9 cellular contexts compared by ENCODE assay signal in the genomic region with DNA sequence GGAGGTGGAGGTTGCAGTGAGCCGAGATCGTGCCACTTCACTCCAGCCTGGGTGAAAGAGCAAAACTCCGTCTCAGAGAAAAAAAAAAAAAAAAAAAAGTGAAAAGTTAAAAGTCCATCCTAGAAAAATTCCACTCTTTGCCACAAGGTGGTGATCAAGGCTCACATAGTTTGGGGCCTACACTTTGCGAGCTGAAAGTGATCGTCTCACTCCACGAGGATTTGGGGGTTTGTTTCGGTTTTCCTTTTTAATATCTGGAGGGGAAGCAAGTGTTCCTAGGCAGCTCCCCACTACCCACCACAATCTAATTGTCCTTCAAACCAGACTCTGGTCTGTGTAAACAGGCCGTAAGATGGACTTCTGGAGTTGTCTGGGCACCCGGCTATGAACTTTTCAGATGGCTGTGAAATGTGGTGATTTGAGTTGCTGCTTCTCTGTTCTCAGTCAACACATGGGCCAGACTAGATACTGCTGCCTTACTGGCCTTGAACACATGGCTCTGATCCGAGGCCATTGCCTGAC. TPM values are rescaled to one million over a fixed set of nuclear protein-coding genes. Genes with fewer than 3 reads are reported as not detected.
DNase-seq lines count a peak whose midpoint lies in the region; ATAC-seq, FAIRE-seq and TF ChIP-seq lines count a peak whose summit lies in the region.
"Had no signal": no experiment of that assay in that cellular context is flagged by ENCODE, and none has a peak within 500 bp of the region (broad histone marks: within the 10 kb centered on the region; RNA-seq: fewer than 3 reads in every experiment).

No MANE protein-coding gene starts in this region.

- FAIRE-seq in small intestine (lab: Jason Lieb, UNC), result no peak

- H3K9me3 ChIP-seq in hepatocyte (ENCODE audit: low read depth) (no peaks in the 10 kb centered on the region), small intestine (ENCODE audit: control insufficient read depth, low read depth) (no peaks in the 10 kb centered on the region)
- H3K9me3 ChIP-seq: BLaER1 had no signal

- no peaks in the 10 kb centered on the region for H4K20me1 ChIP-seq in hepatocyte (ENCODE audit: insufficient read depth, poor library complexity, severe bottlenecking)
- H4K20me1 ChIP-seq: BLaER1 had no signal

- no peaks in the 10 kb centered on the region for H3K9me2 ChIP-seq in hepatocyte (replicated peaks; ENCODE audit: insufficient read depth)

- no peak overlapping the region for H2AFZ ChIP-seq in hepatocyte

- H3K36me3 ChIP-seq in hepatocyte (replicated peaks; ENCODE audit: insufficient read depth, low read depth) (no peaks in the 10 kb centered on the region), small intestine (ENCODE audit: control insufficient read depth in 2 of 2, insufficient read depth in 2 of 2, low read length in 2 of 2) (no peaks in the 10 kb centered on the region)
- H3K36me3 ChIP-seq: BLaER1 had no signal

- TF ChIP-seq CTCF in astrocyte of the cerebellum (IDR thresholded peaks at IDR 0.05; ENCODE audit: low read depth, low read length, missing control alignments) (peak; percentile 70), hepatocyte (IDR thresholded peaks at IDR 0.05; ENCODE audit: poor library complexity) (peak; percentile 74)

- H3K4me1 ChIP-seq in hepatocyte (ENCODE audit: insufficient read depth) (no peaks in the 10 kb centered on the region), small intestine (ENCODE audit: control insufficient read depth in 2 of 2, insufficient read depth in 1 of 2, low read depth in 1 of 2, low read length in 1 of 2) (no peaks in the 10 kb centered on the region)
- H3K4me1 ChIP-seq: BLaER1 had no signal

- H3K79me2 ChIP-seq in hepatocyte, result no peaks in the 10 kb centered on the region

- H3K27ac ChIP-seq in hepatocyte (no peak overlapping the region), small intestine (ENCODE audit: low read depth in 1 of 2, low read length in 1 of 2) (no peak overlapping the region)
- H3K27ac ChIP-seq: BLaER1 had no signal

- H3K4me2 ChIP-seq in hepatocyte, result peak overlapping the region; percentile 47
- H3K4me2 ChIP-seq: BLaER1 had no signal

- peak; percentile 84 for ATAC-seq in SK-N-SH treated with all-trans-retinoic acid at 6 μM for 48 hours
- ATAC-seq in HG03571 (IDR thresholded peaks at IDR 0.05; ENCODE audit: unreplicated experiment), result no peak

- H3K4me3 ChIP-seq in astrocyte of the cerebellum (ENCODE audit: low read depth, low read length) (no peak overlapping the region), hepatocyte (no peak overlapping the region), small intestine (ENCODE audit: low read depth in 1 of 2, low read length in 2 of 2) (no peak overlapping the region)
- H3K4me3 ChIP-seq: BLaER1 had no signal

- WGBS in hepatocyte (ENCODE audit: low lambda C conversion rate, missing lambda C conversion rate), result 25% methylated on average over 10 of the region's 10 CpGs
- WGBS in small intestine, 3 donors, result 18 to 20% (median 19%) methylated on average over 10 of the region's 10 CpGs

- H3K27me3 ChIP-seq in hepatocyte (no peaks in the 10 kb centered on the region), small intestine (ENCODE audit: control insufficient read depth in 2 of 2, insufficient read depth in 2 of 2, low read length in 2 of 2) (peaks cover 0 to 2% of the 10 kb centered on the region in 2 donors)
- H3K27me3 ChIP-seq: BLaER1 had no signal

- DNase-seq in DMS 273 (lab: John Stamatoyannopoulos, UW; ENCODE audit: unreplicated experiment), result peak; percentile 84
- no peak for DNase-seq in DMS 273 treated with DMSO at 0.1 percent for 48 hours (lab: John Stamatoyannopoulos, UW)
- peak in 47 of 76 experiments; percentile 1 to 67 (median 33) for DNase-seq in HUDEP-2 (lab: John Stamatoyannopoulos, UW; ENCODE audit: unreplicated experiment in 76 of 76)
- DNase-seq in astrocyte of the cerebellum (ENCODE audit: low read depth), result peak; percentile 48
- DNase-seq in hepatocyte (ENCODE audit: low spot score), result peak; percentile 81
- peak; percentile 71 for DNase-seq in small intestine

- in situ Hi-C loops in astrocyte of the cerebellum (cut with HindIII; ENCODE audit: low sequenced_read_pairs), result no loop called here

TF ChIP-seq in SK-N-SH treated with all-trans-retinoic acid at 6 μM for 48 hours, 23 proteins besides CTCF, POLR2A, EP300 and RAD21 (continues in another document):
- TF ChIP-seq, protein P1, sequence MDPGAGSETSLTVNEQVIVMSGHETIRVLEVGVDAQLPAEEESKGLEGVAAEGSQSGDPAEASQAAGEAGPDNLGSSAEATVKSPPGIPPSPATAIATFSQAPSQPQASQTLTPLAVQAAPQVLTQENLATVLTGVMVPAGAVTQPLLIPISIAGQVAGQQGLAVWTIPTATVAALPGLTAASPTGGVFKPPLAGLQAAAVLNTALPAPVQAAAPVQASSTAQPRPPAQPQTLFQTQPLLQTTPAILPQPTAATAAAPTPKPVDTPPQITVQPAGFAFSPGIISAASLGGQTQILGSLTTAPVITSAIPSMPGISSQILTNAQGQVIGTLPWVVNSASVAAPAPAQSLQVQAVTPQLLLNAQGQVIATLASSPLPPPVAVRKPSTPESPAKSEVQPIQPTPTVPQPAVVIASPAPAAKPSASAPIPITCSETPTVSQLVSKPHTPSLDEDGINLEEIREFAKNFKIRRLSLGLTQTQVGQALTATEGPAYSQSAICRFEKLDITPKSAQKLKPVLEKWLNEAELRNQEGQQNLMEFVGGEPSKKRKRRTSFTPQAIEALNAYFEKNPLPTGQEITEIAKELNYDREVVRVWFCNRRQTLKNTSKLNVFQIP (CRISPR knock-in tag; IDR thresholded peaks at IDR 0.05; ENCODE audit: borderline replicate concordance, low read depth), result no peak
- TF ChIP-seq TCF4 (CRISPR knock-in tag; IDR thresholded peaks at IDR 0.05; ENCODE audit: borderline replicate concordance), result no peak
- no peak for TF ChIP-seq ZNF8 (CRISPR knock-in tag; IDR thresholded peaks at IDR 0.05)
- no peak for TF ChIP-seq BACH2 (CRISPR knock-in tag; IDR thresholded peaks at IDR 0.05; ENCODE audit: borderline replicate concordance)
- no peak for TF ChIP-seq ZFP3 (CRISPR knock-in tag; IDR thresholded peaks at IDR 0.05)
- no peak for TF ChIP-seq OSR1 (CRISPR knock-in tag; IDR thresholded peaks at IDR 0.05)
- no peak for TF ChIP-seq TOX (CRISPR knock-in tag; IDR thresholded peaks at IDR 0.05; ENCODE audit: borderline replicate concordance)
- TF ChIP-seq PPARA (CRISPR knock-in tag; IDR thresholded peaks at IDR 0.05; ENCODE audit: borderline replicate concordance), result no peak
- no peak for TF ChIP-seq ESRRG (CRISPR knock-in tag; IDR thresholded peaks at IDR 0.05)
- no peak for TF ChIP-seq ZFP30 (CRISPR knock-in tag; IDR thresholded peaks at IDR 0.05)
- TF ChIP-seq ZNF70 (CRISPR knock-in tag; IDR thresholded peaks at IDR 0.05), result no peak
- TF ChIP-seq ZNF565 (CRISPR knock-in tag; conservative IDR thresholded peaks at IDR 0.05; ENCODE audit: low read depth), result no peak
- TF ChIP-seq, protein P2, sequence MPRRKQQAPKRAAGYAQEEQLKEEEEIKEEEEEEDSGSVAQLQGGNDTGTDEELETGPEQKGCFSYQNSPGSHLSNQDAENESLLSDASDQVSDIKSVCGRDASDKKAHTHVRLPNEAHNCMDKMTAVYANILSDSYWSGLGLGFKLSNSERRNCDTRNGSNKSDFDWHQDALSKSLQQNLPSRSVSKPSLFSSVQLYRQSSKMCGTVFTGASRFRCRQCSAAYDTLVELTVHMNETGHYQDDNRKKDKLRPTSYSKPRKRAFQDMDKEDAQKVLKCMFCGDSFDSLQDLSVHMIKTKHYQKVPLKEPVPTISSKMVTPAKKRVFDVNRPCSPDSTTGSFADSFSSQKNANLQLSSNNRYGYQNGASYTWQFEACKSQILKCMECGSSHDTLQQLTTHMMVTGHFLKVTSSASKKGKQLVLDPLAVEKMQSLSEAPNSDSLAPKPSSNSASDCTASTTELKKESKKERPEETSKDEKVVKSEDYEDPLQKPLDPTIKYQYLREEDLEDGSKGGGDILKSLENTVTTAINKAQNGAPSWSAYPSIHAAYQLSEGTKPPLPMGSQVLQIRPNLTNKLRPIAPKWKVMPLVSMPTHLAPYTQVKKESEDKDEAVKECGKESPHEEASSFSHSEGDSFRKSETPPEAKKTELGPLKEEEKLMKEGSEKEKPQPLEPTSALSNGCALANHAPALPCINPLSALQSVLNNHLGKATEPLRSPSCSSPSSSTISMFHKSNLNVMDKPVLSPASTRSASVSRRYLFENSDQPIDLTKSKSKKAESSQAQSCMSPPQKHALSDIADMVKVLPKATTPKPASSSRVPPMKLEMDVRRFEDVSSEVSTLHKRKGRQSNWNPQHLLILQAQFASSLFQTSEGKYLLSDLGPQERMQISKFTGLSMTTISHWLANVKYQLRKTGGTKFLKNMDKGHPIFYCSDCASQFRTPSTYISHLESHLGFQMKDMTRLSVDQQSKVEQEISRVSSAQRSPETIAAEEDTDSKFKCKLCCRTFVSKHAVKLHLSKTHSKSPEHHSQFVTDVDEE (CRISPR knock-in tag; IDR thresholded peaks at IDR 0.05), result no peak
- TF ChIP-seq GLIS3 (CRISPR knock-in tag; IDR thresholded peaks at IDR 0.05), result no peak
- no peak for TF ChIP-seq ARNTL (CRISPR knock-in tag; IDR thresholded peaks at IDR 0.05; ENCODE audit: borderline replicate concordance, low read depth)
- TF ChIP-seq RARB (CRISPR knock-in tag; IDR thresholded peaks at IDR 0.05), result no peak
- no peak for TF ChIP-seq PATZ1 (CRISPR knock-in tag; IDR thresholded peaks at IDR 0.05; ENCODE audit: borderline replicate concordance)

RNA-seq across cellular contexts. Expression of gene PRLHR, which starts 27.1 kb away (rescaled TPM):
- total RNA-seq in hepatocyte, result not detected in 2 replicates
- polyA plus RNA-seq in hepatocyte, result not detected in 2 replicates
- polyA plus RNA-seq in small intestine, result under 1 TPM in 1 of 3 donors, not detected in 2; 0.03 TPM
